Comparison of ENCODE assay signal across 16 cellular contexts in genomic region chr14:19771491-19771890, GRCh38. TPM values are rescaled to one million over a fixed set of nuclear protein-coding genes. Genes with fewer than 3 reads are reported as not detected.
"Had no signal": no experiment of that assay in that cellular context is flagged by ENCODE, and none has a peak within 500 bp of the region (broad histone marks: within the 10 kb centered on the region; RNA-seq: fewer than 3 reads in every experiment).

No MANE protein-coding gene starts in this region.

RNA-seq across cellular contexts. Expression of gene OR4M1, which starts 1.8 kb away (rescaled TPM):
- total RNA-seq: activated B cell treated with CpG ODN at 0.5 μM for 24 hours; activated CD4-positive, alpha-beta memory T cell treated with anti-CD3 and anti-CD28 coated beads for 36 hours; activated CD4-positive, alpha-beta T cell treated with anti-CD3 and anti-CD28 coated beads, Interleukin-2, amount 10 ng/mL, durations not matched to agents 24 days and 14 days; activated CD8-positive, alpha-beta memory T cell treated with anti-CD3 and anti-CD28 coated beads for 36 hours; activated CD8-positive, alpha-beta T cell treated with anti-CD3 and anti-CD28 coated beads for 36 hours; activated naive CD4-positive, alpha-beta T cell treated with anti-CD3 and anti-CD28 coated beads for 36 hours; activated naive CD4-positive, alpha-beta T cell treated with anti-CD3 and anti-CD28 coated beads, Interleukin-2, amount 50 U/mL, for 72 hours; activated naive CD8-positive, alpha-beta T cell treated with anti-CD3 and anti-CD28 coated beads for 36 hours; activated T-cell treated with anti-CD3 and anti-CD28 coated beads, Interleukin-2, amount 50 U/mL, for 4 hours; activated T-cell treated with anti-CD3 and anti-CD28 coated beads, Interleukin-2, amount 50 U/mL, for 72 hours; activated T-helper 1 cell treated with anti-CD3 and anti-CD28 coated beads, Interleukin-12 subunit alpha, Interleukin-12 subunit beta, Interleukin-2, Interleukin-4 antibody, amounts not matched to agents 30 ng/mL and 10 ng/mL and 1 ng/mL, durations not matched to agents 14 hours and 24 hours and 36 hours; activated T-helper 17 cell treated with anti-CD3 and anti-CD28 coated beads, Interleukin-2, amount 50 U/mL, for 72 hours; adrenal gland; ascending aorta; cardiac septum; cerebellum had no signal
- polyA plus RNA-seq: adrenal gland had no signal

RNA-seq across cellular contexts. Expression of gene OR4Q3, which starts 28.1 kb away (rescaled TPM):
- total RNA-seq: activated B cell treated with CpG ODN at 0.5 μM for 24 hours; activated CD4-positive, alpha-beta memory T cell treated with anti-CD3 and anti-CD28 coated beads for 36 hours; activated CD4-positive, alpha-beta T cell treated with anti-CD3 and anti-CD28 coated beads, Interleukin-2, amount 10 ng/mL, durations not matched to agents 24 days and 14 days; activated CD8-positive, alpha-beta memory T cell treated with anti-CD3 and anti-CD28 coated beads for 36 hours; activated CD8-positive, alpha-beta T cell treated with anti-CD3 and anti-CD28 coated beads for 36 hours; activated naive CD4-positive, alpha-beta T cell treated with anti-CD3 and anti-CD28 coated beads for 36 hours; activated naive CD4-positive, alpha-beta T cell treated with anti-CD3 and anti-CD28 coated beads, Interleukin-2, amount 50 U/mL, for 72 hours; activated naive CD8-positive, alpha-beta T cell treated with anti-CD3 and anti-CD28 coated beads for 36 hours; activated T-cell treated with anti-CD3 and anti-CD28 coated beads, Interleukin-2, amount 50 U/mL, for 4 hours; activated T-cell treated with anti-CD3 and anti-CD28 coated beads, Interleukin-2, amount 50 U/mL, for 72 hours; activated T-helper 1 cell treated with anti-CD3 and anti-CD28 coated beads, Interleukin-12 subunit alpha, Interleukin-12 subunit beta, Interleukin-2, Interleukin-4 antibody, amounts not matched to agents 30 ng/mL and 10 ng/mL and 1 ng/mL, durations not matched to agents 14 hours and 24 hours and 36 hours; activated T-helper 17 cell treated with anti-CD3 and anti-CD28 coated beads, Interleukin-2, amount 50 U/mL, for 72 hours; adrenal gland; ascending aorta; cardiac septum; cerebellum had no signal
- polyA plus RNA-seq: adrenal gland had no signal

RNA-seq across cellular contexts. Expression of gene OR4N2, which starts 32.1 kb away (rescaled TPM):
- total RNA-seq: activated B cell treated with CpG ODN at 0.5 μM for 24 hours; activated CD4-positive, alpha-beta memory T cell treated with anti-CD3 and anti-CD28 coated beads for 36 hours; activated CD4-positive, alpha-beta T cell treated with anti-CD3 and anti-CD28 coated beads, Interleukin-2, amount 10 ng/mL, durations not matched to agents 24 days and 14 days; activated CD8-positive, alpha-beta memory T cell treated with anti-CD3 and anti-CD28 coated beads for 36 hours; activated CD8-positive, alpha-beta T cell treated with anti-CD3 and anti-CD28 coated beads for 36 hours; activated naive CD4-positive, alpha-beta T cell treated with anti-CD3 and anti-CD28 coated beads for 36 hours; activated naive CD4-positive, alpha-beta T cell treated with anti-CD3 and anti-CD28 coated beads, Interleukin-2, amount 50 U/mL, for 72 hours; activated naive CD8-positive, alpha-beta T cell treated with anti-CD3 and anti-CD28 coated beads for 36 hours; activated T-cell treated with anti-CD3 and anti-CD28 coated beads, Interleukin-2, amount 50 U/mL, for 4 hours; activated T-cell treated with anti-CD3 and anti-CD28 coated beads, Interleukin-2, amount 50 U/mL, for 72 hours; activated T-helper 1 cell treated with anti-CD3 and anti-CD28 coated beads, Interleukin-12 subunit alpha, Interleukin-12 subunit beta, Interleukin-2, Interleukin-4 antibody, amounts not matched to agents 30 ng/mL and 10 ng/mL and 1 ng/mL, durations not matched to agents 14 hours and 24 hours and 36 hours; activated T-helper 17 cell treated with anti-CD3 and anti-CD28 coated beads, Interleukin-2, amount 50 U/mL, for 72 hours; adrenal gland; ascending aorta; cardiac septum; cerebellum had no signal
- polyA plus RNA-seq: adrenal gland had no signal

RNA-seq across cellular contexts. Expression of gene OR11H2, which starts 57.8 kb away (rescaled TPM):
- total RNA-seq: activated B cell treated with CpG ODN at 0.5 μM for 24 hours; activated CD4-positive, alpha-beta memory T cell treated with anti-CD3 and anti-CD28 coated beads for 36 hours; activated CD4-positive, alpha-beta T cell treated with anti-CD3 and anti-CD28 coated beads, Interleukin-2, amount 10 ng/mL, durations not matched to agents 24 days and 14 days; activated CD8-positive, alpha-beta memory T cell treated with anti-CD3 and anti-CD28 coated beads for 36 hours; activated CD8-positive, alpha-beta T cell treated with anti-CD3 and anti-CD28 coated beads for 36 hours; activated naive CD4-positive, alpha-beta T cell treated with anti-CD3 and anti-CD28 coated beads for 36 hours; activated naive CD4-positive, alpha-beta T cell treated with anti-CD3 and anti-CD28 coated beads, Interleukin-2, amount 50 U/mL, for 72 hours; activated naive CD8-positive, alpha-beta T cell treated with anti-CD3 and anti-CD28 coated beads for 36 hours; activated T-cell treated with anti-CD3 and anti-CD28 coated beads, Interleukin-2, amount 50 U/mL, for 4 hours; activated T-cell treated with anti-CD3 and anti-CD28 coated beads, Interleukin-2, amount 50 U/mL, for 72 hours; activated T-helper 1 cell treated with anti-CD3 and anti-CD28 coated beads, Interleukin-12 subunit alpha, Interleukin-12 subunit beta, Interleukin-2, Interleukin-4 antibody, amounts not matched to agents 30 ng/mL and 10 ng/mL and 1 ng/mL, durations not matched to agents 14 hours and 24 hours and 36 hours; activated T-helper 17 cell treated with anti-CD3 and anti-CD28 coated beads, Interleukin-2, amount 50 U/mL, for 72 hours; adrenal gland; ascending aorta; cardiac septum; cerebellum had no signal
- polyA plus RNA-seq: adrenal gland had no signal
